In the genomic region with DNA sequence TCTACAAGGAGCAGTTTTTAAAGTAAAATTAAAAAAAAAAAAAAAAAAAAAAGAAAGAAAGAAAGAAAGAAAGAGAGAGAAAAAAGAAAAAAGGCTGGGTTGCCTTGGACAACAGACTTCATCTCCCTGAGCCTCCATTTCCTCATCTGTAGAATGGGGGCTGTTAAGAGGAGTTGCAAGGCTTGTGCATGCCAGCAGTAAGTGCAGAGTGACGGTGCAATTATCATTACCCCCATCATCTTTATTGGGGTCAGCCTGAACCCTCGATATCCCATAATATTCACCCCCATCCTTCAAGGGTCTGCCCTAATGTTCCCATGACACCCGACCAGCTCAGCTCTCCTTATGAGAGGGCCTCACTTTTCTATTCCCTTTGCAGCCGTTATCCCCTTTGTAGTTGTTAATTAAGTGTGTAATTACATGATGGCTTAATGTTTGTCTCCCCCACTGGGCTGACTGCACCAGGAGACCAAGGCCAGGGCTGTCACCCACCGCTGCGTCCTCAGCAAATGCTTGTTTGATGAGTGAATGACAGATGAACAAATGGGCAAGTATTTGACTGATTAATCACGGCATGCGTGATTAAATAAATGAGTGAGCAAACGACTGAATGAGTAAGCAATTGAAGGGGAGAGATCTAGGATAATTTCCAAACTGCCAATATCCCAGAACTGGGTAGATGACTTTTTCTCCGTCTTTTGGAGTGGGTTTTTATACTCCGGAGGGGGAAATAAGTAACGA, we compare ENCODE assay signal across 1 cellular context.
A peak's percentile ranks its signal among the peaks of the same experiment; 100 is the strongest.
TF ChIP-seq lines count a peak whose summit lies in the region.

No MANE protein-coding gene starts in this region.

TF ChIP-seq in K562, 482 proteins besides CTCF, POLR2A, EP300 and RAD21 (continued from another document):
- peak; percentile 66 for TF ChIP-seq ZNF512 (tag; IDR thresholded peaks at IDR 0.05)
- TF ChIP-seq PTTG1 (tag; IDR thresholded peaks at IDR 0.05; ENCODE audit: low read depth) = no peak
- TF ChIP-seq ELF1 (tag; IDR thresholded peaks at IDR 0.05) = peak; percentile 41
- TF ChIP-seq, protein P1, sequence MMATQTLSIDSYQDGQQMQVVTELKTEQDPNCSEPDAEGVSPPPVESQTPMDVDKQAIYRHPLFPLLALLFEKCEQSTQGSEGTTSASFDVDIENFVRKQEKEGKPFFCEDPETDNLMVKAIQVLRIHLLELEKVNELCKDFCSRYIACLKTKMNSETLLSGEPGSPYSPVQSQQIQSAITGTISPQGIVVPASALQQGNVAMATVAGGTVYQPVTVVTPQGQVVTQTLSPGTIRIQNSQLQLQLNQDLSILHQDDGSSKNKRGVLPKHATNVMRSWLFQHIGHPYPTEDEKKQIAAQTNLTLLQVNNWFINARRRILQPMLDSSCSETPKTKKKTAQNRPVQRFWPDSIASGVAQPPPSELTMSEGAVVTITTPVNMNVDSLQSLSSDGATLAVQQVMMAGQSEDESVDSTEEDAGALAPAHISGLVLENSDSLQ (IDR thresholded peaks at IDR 0.05) = peak; percentile 74
- no peak for TF ChIP-seq SMAD3 (CRISPR knock-in tag; conservative IDR thresholded peaks at IDR 0.05)
- TF ChIP-seq MCM7 (IDR thresholded peaks at IDR 0.05) = no peak
- TF ChIP-seq ATF6 (CRISPR knock-in tag; IDR thresholded peaks at IDR 0.05) = 0 out of 2 replicates have a peak, but pooled peaks have one; percentile 42
